36 cellular contexts compared by ENCODE assay signal in the genomic region with DNA sequence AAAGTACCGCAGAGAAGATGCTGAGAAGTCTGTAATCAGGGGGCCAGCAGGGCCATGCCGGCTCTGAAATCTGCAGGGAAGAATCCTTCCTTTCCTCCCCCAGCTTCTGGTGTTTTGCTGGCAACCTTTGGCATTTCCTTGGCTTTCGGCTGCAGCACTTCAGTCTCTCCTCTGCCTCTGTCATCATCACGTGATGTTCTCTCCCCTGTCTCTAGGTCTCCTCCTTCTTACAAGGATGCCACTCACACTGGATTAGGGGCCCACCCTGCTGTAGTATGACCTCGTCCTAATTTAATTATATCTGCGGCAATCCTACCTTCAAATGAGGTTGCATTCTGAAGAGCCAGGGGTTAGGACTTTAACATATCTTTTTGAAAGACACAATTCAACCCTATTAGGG.
"Had no signal": no experiment of that assay in that cellular context is flagged by ENCODE, and none has a peak within 500 bp of the region (broad histone marks: within the 10 kb centered on the region; RNA-seq: fewer than 3 reads in every experiment).

No MANE protein-coding gene starts in this region.

- H3K9me3 ChIP-seq: adrenal gland, body of pancreas, breast epithelium had no signal

- H3K36me3 Mint-ChIP-seq: activated CD4-positive, alpha-beta memory T cell treated with anti-CD3 and anti-CD28 coated beads for 36 hours; activated naive CD4-positive, alpha-beta T cell treated with anti-CD3 and anti-CD28 coated beads, Interleukin-2, amount 50 U/mL, for 72 hours; activated naive CD8-positive, alpha-beta T cell treated with anti-CD3 and anti-CD28 coated beads for 36 hours had no signal

- H3K27me3 Mint-ChIP-seq: activated B cell treated with CpG ODN at 0.5 μM for 24 hours; activated CD8-positive, alpha-beta T cell treated with anti-CD3 and anti-CD28 coated beads for 36 hours had no signal

- H3K27ac ChIP-seq: adrenal gland, body of pancreas, brain microvascular endothelial cell, breast epithelium, VCaP had no signal

- ATAC-seq: activated CD8-positive, alpha-beta T cell treated with anti-CD3 and anti-CD28 coated beads for 36 hours; activated naive CD4-positive, alpha-beta T cell treated with anti-CD3 and anti-CD28 coated beads, Interleukin-2, amount 50 U/mL, for 72 hours; activated T-cell treated with anti-CD3 and anti-CD28 coated beads, Interleukin-2, amount 50 U/mL, for 4 hours; activated T-cell treated with anti-CD3 and anti-CD28 coated beads, Interleukin-2, amount 50 U/mL, for 72 hours; activated T-helper 17 cell treated with anti-CD3 and anti-CD28 coated beads, Interleukin-2, amount 50 U/mL, for 72 hours; body of pancreas had no signal

- H3K9me3 Mint-ChIP-seq: activated CD8-positive, alpha-beta T cell treated with anti-CD3 and anti-CD28 coated beads for 36 hours; activated naive CD4-positive, alpha-beta T cell treated with anti-CD3 and anti-CD28 coated beads for 36 hours; activated naive CD4-positive, alpha-beta T cell treated with anti-CD3 and anti-CD28 coated beads, Interleukin-2, amount 50 U/mL, for 72 hours; activated naive CD8-positive, alpha-beta T cell treated with anti-CD3 and anti-CD28 coated beads for 36 hours; activated T-cell treated with anti-CD3 and anti-CD28 coated beads, Interleukin-2, amount 50 U/mL, for 72 hours; activated T-helper 17 cell treated with anti-CD3 and anti-CD28 coated beads, Interleukin-2, amount 50 U/mL, for 72 hours had no signal

- H3K4me3 Mint-ChIP-seq: activated B cell treated with CpG ODN at 0.5 μM for 24 hours; activated CD4-positive, alpha-beta memory T cell treated with anti-CD3 and anti-CD28 coated beads for 36 hours; activated CD4-positive, alpha-beta T cell treated with anti-CD3 and anti-CD28 coated beads, Interleukin-2, amount 10 ng/mL, durations not matched to agents 24 days and 14 days; activated CD8-positive, alpha-beta T cell treated with anti-CD3 and anti-CD28 coated beads for 36 hours; activated naive CD4-positive, alpha-beta T cell treated with anti-CD3 and anti-CD28 coated beads for 36 hours; activated naive CD8-positive, alpha-beta T cell treated with anti-CD3 and anti-CD28 coated beads for 36 hours; activated T-cell treated with anti-CD3 and anti-CD28 coated beads, Interleukin-2, amount 50 U/mL, for 4 hours; activated T-cell treated with anti-CD3 and anti-CD28 coated beads, Interleukin-2, amount 50 U/mL, for 72 hours; activated T-helper 1 cell treated with anti-CD3 and anti-CD28 coated beads, Interleukin-12 subunit alpha, Interleukin-12 subunit beta, Interleukin-2, Interleukin-4 antibody, amounts not matched to agents 30 ng/mL and 10 ng/mL and 1 ng/mL, durations not matched to agents 14 hours and 24 hours and 36 hours; activated T-helper 17 cell treated with anti-CD3 and anti-CD28 coated beads, Interleukin-2, amount 50 U/mL, for 72 hours; T-helper 1 cell treated with Interleukin-12 subunit alpha and Interleukin-12 subunit beta and Interleukin-4 antibody, amounts not matched to agents 30 μg/mL and 1 μg/mL, for 36 hours; T-helper 2 cell treated with Interferon-gamma antibody and Interleukin-4, amounts not matched to agents 5 μg/mL and 100 μg/mL, for 36 hours had no signal

- FAIRE-seq: astrocyte, TTC549 had no signal

- H3K4me3 ChIP-seq: adrenal gland, body of pancreas, breast epithelium had no signal

- H3K27ac Mint-ChIP-seq: activated B cell treated with CpG ODN at 0.5 μM for 24 hours; activated CD4-positive, alpha-beta memory T cell treated with anti-CD3 and anti-CD28 coated beads for 36 hours; activated CD4-positive, alpha-beta T cell treated with anti-CD3 and anti-CD28 coated beads, Interleukin-2, amount 10 ng/mL, durations not matched to agents 24 days and 14 days; activated CD8-positive, alpha-beta T cell treated with anti-CD3 and anti-CD28 coated beads for 36 hours; activated naive CD4-positive, alpha-beta T cell treated with anti-CD3 and anti-CD28 coated beads for 36 hours; activated naive CD4-positive, alpha-beta T cell treated with anti-CD3 and anti-CD28 coated beads, Interleukin-2, amount 50 U/mL, for 72 hours; activated naive CD8-positive, alpha-beta T cell treated with anti-CD3 and anti-CD28 coated beads for 36 hours; activated T-cell treated with anti-CD3 and anti-CD28 coated beads, Interleukin-2, amount 50 U/mL, for 72 hours; activated T-helper 1 cell treated with anti-CD3 and anti-CD28 coated beads, Interleukin-12 subunit alpha, Interleukin-12 subunit beta, Interleukin-2, Interleukin-4 antibody, amounts not matched to agents 30 ng/mL and 10 ng/mL and 1 ng/mL, durations not matched to agents 14 hours and 24 hours and 36 hours; activated T-helper 17 cell treated with anti-CD3 and anti-CD28 coated beads, Interleukin-2, amount 50 U/mL, for 72 hours; T-helper 1 cell treated with Interleukin-12 subunit alpha and Interleukin-12 subunit beta and Interleukin-4 antibody, amounts not matched to agents 30 μg/mL and 1 μg/mL, for 36 hours; T-helper 2 cell treated with Interferon-gamma antibody and Interleukin-4, amounts not matched to agents 5 μg/mL and 100 μg/mL, for 36 hours had no signal

- H3K36me3 ChIP-seq: adrenal gland, brain microvascular endothelial cell, breast epithelium had no signal

- H3K27me3 ChIP-seq: adrenal gland, body of pancreas, brain microvascular endothelial cell, breast epithelium had no signal

- DNase-seq: activated B cell treated with CpG ODN at 0.5 μM for 24 hours; activated CD4-positive, alpha-beta memory T cell treated with anti-CD3 and anti-CD28 coated beads for 36 hours; activated CD4-positive, alpha-beta T cell treated with anti-CD3 and anti-CD28 coated beads for 4 hours; activated CD4-positive, alpha-beta T cell treated with anti-CD3 and anti-CD28 coated beads, Interleukin-2, amount 10 ng/mL, durations not matched to agents 24 days and 14 days; activated CD4-positive, alpha-beta T cell treated with anti-CD3 and anti-CD28 coated beads, Interleukin-2, amount 50 U/mL, for 1 hour; activated CD4-positive, alpha-beta T cell treated with anti-CD3 and anti-CD28 coated beads, Interleukin-2, amount 50 U/mL, for 4 hours; activated CD4-positive, CD25-positive, alpha-beta regulatory T cell treated with anti-CD3 and anti-CD28 coated beads, Interleukin-2, amount 50 U/mL, for 72 hours; activated CD8-positive, alpha-beta memory T cell treated with anti-CD3 and anti-CD28 coated beads, Interleukin-2, amount 50 U/mL, for 4 hours; activated CD8-positive, alpha-beta T cell treated with anti-CD3 and anti-CD28 coated beads for 36 hours; activated effector memory CD4-positive, alpha-beta T cell treated with anti-CD3 and anti-CD28 coated beads, Interleukin-2, amount 50 U/mL, for 16 hours; activated gamma-delta T cell treated with Interleukin-2 at 50 U/mL for 16 hours; activated naive CD4-positive, alpha-beta T cell; activated naive CD4-positive, alpha-beta T cell treated with anti-CD3 and anti-CD28 coated beads for 36 hours; activated naive CD4-positive, alpha-beta T cell treated with anti-CD3 and anti-CD28 coated beads, Interleukin-2, amount 50 U/mL, for 16 hours; activated naive CD8-positive, alpha-beta T cell treated with anti-CD3 and anti-CD28 coated beads for 36 hours; activated T-cell treated with anti-CD3 and anti-CD28 coated beads for 4 hours; activated T-cell treated with anti-CD3 and anti-CD28 coated beads, Interleukin-2, amount 50 U/mL, for 1 hour; activated T-cell treated with anti-CD3 and anti-CD28 coated beads, Interleukin-2, amount 50 U/mL, for 4 hours; activated T-cell treated with anti-CD3 and anti-CD28 coated beads, Interleukin-2, amount 50 U/mL, for 72 hours; adrenal gland; amniotic stem cell; aorta; body of pancreas; brain microvascular endothelial cell; central memory CD4-positive, alpha-beta T cell; T-helper 2 cell; T-helper 9 cell had no signal

- H3K4me1 ChIP-seq: adrenal gland, body of pancreas, breast epithelium had no signal

- H3K4me1 Mint-ChIP-seq: activated CD4-positive, alpha-beta T cell treated with anti-CD3 and anti-CD28 coated beads, Interleukin-2, amount 10 ng/mL, durations not matched to agents 24 days and 14 days; activated naive CD8-positive, alpha-beta T cell treated with anti-CD3 and anti-CD28 coated beads for 36 hours; activated T-helper 17 cell treated with anti-CD3 and anti-CD28 coated beads, Interleukin-2, amount 50 U/mL, for 72 hours had no signal
